In genomic region chr10:85916999-85917573, GRCh38 we compare ENCODE assay signal across 1 cellular context.
TF ChIP-seq lines count a peak whose summit lies in the region.

No MANE protein-coding gene starts in this region.

TF ChIP-seq in HepG2, 621 proteins besides CTCF, POLR2A, EP300 and RAD21 (continued from another document):
- TF ChIP-seq RERE (CRISPR knock-in tag; IDR thresholded peaks at IDR 0.05; ENCODE audit: low read depth), result no peak
- TF ChIP-seq ARNT2 (CRISPR knock-in tag; IDR thresholded peaks at IDR 0.05; ENCODE audit: low read depth), result no peak
TF ChIP-seq in HepG2: peak in this region for 2.
